Comparison of ENCODE assay signal across 8 cellular contexts in genomic region chr4:94758700-94759399, GRCh38. TPM values are rescaled to one million over a fixed set of nuclear protein-coding genes. Genes with fewer than 3 reads are reported as not detected.
DNase-seq lines count a peak whose midpoint lies in the region; ATAC-seq and TF ChIP-seq lines count a peak whose summit lies in the region.

No MANE protein-coding gene starts in this region.

- TF ChIP-seq CTCF in esophagus muscularis mucosa (IDR thresholded peaks at IDR 0.05): no peak

- peaks cover 5 to 44% (median 37%) of the 10 kb centered on the region in 4 donors for H3K4me1 ChIP-seq in esophagus muscularis mucosa

- H3K4me3 Mint-ChIP-seq in natural killer cell treated with Interleukin-12 subunit alpha and Interleukin-12 subunit beta and Interleukin-15 and Interleukin-18, amount 100 ng/mL, for 72 hours: peak overlapping the region; percentile 53

- no peak for ATAC-seq in natural killer cell treated with Interleukin-12 subunit alpha and Interleukin-12 subunit beta and Interleukin-15 and Interleukin-18, amount 100 ng/mL, for 72 hours
- no peak for ATAC-seq in HG02852 (IDR thresholded peaks at IDR 0.05; ENCODE audit: unreplicated experiment)

- peaks cover 46 to 64% of the 10 kb centered on the region in 2 donors for H3K27me3 Mint-ChIP-seq in natural killer cell treated with Interleukin-12 subunit alpha and Interleukin-12 subunit beta and Interleukin-15 and Interleukin-18, amount 100 ng/mL, for 72 hours

- H3K9me3 Mint-ChIP-seq in natural killer cell treated with Interleukin-12 subunit alpha and Interleukin-12 subunit beta and Interleukin-15 and Interleukin-18, amount 100 ng/mL, for 72 hours: no peaks in the 10 kb centered on the region

- H3K27me3 ChIP-seq in esophagus muscularis mucosa: peaks cover 0 to 6% (median 0%) of the 10 kb centered on the region in 4 donors

- H3K36me3 Mint-ChIP-seq in natural killer cell treated with Interleukin-12 subunit alpha and Interleukin-12 subunit beta and Interleukin-15 and Interleukin-18, amount 100 ng/mL, for 72 hours: peaks cover 17% of the 10 kb centered on the region

- H3K27ac ChIP-seq in esophagus muscularis mucosa (replicated peaks in 1 of 4): peak overlapping the region; percentile 83 to 93 (median 92)

- no peaks in the 10 kb centered on the region for H3K9me3 ChIP-seq in esophagus muscularis mucosa

- 23% methylated on average over 19 of the region's 19 CpGs for WGBS in esophagus muscularis mucosa

- DNase-seq in Ammon's horn (ENCODE audit: low spot score): peak; percentile 8
- DNase-seq in NCI-H748 treated with DMSO at 0.1 percent for 48 hours (lab: John Stamatoyannopoulos, UW): peak; percentile 8
- no peak for DNase-seq in esophagus muscularis mucosa (ENCODE audit: extremely low spot score)
- no peak for DNase-seq in natural killer cell treated with Interleukin-12 subunit alpha and Interleukin-12 subunit beta and Interleukin-15 and Interleukin-18, amount 100 ng/mL, for 72 hours (ENCODE audit: low spot score)
- no peak for DNase-seq in NCI-H2171 (lab: John Stamatoyannopoulos, UW)
- no peak for DNase-seq in NCI-H1930 (lab: John Stamatoyannopoulos, UW)
- no peak for DNase-seq in NAMALWA (ENCODE audit: low spot score)

- TF ChIP-seq EP300 in esophagus muscularis mucosa (IDR thresholded peaks at IDR 0.05): no peak

- H3K36me3 ChIP-seq in esophagus muscularis mucosa: no peaks in the 10 kb centered on the region

- no peak for TF ChIP-seq POLR2A in esophagus muscularis mucosa (IDR thresholded peaks at IDR 0.05; ENCODE audit: low read depth)

- intact Hi-C loops in esophagus muscularis mucosa (cut with DNase I): loop anchor here (5.0 to 10.0 kb wide), 3 partner anchors 134 to 333 kb away; no protein-coding TSS in a partner anchor

- H3K4me1 Mint-ChIP-seq in natural killer cell treated with Interleukin-12 subunit alpha and Interleukin-12 subunit beta and Interleukin-15 and Interleukin-18, amount 100 ng/mL, for 72 hours (ENCODE audit: low read depth in 2 of 2): peaks cover 6 to 7% of the 10 kb centered on the region in 2 donors

- peak overlapping the region; percentile 74 to 94 (median 78) for H3K4me3 ChIP-seq in esophagus muscularis mucosa

- H3K27ac Mint-ChIP-seq in natural killer cell treated with Interleukin-12 subunit alpha and Interleukin-12 subunit beta and Interleukin-15 and Interleukin-18, amount 100 ng/mL, for 72 hours: no peak overlapping the region

RNA-seq across cellular contexts. Expression of gene BMPR1B, which starts 1.1 kb away (rescaled TPM):
- total RNA-seq in esophagus muscularis mucosa: 10 to 100 TPM; 11.3 to 22.0 (median 17.6) TPM
- not detected for total RNA-seq in natural killer cell treated with Interleukin-12 subunit alpha and Interleukin-12 subunit beta and Interleukin-15 and Interleukin-18, amount 100 ng/mL, for 72 hours

Comparison
In these comparisons a context has a peak if more than half of its experiments do, and no peak if none do; other contexts are left out.
1. DNase-seq: peak in Ammon's horn (single experiment) and NCI-H748 treated with DMSO at 0.1 percent for 48 hours (single experiment); none in esophagus muscularis mucosa (single experiment), natural killer cell treated with Interleukin-12 subunit alpha and Interleukin-12 subunit beta and Interleukin-15 and Interleukin-18, amount 100 ng/mL, for 72 hours (single experiment), NCI-H2171 (single experiment), NCI-H1930 (0 of 2) and NAMALWA (single experiment).
2. RNA of gene BMPR1B, which starts 1.1 kb away (total RNA-seq): 11.3 to 22.0 TPM in esophagus muscularis mucosa; not detected in natural killer cell treated with Interleukin-12 subunit alpha and Interleukin-12 subunit beta and Interleukin-15 and Interleukin-18, amount 100 ng/mL, for 72 hours; every median in the first group is over 10 times any median in the second.